ENCODE assay signal across 10 cellular contexts in the genomic region with DNA sequence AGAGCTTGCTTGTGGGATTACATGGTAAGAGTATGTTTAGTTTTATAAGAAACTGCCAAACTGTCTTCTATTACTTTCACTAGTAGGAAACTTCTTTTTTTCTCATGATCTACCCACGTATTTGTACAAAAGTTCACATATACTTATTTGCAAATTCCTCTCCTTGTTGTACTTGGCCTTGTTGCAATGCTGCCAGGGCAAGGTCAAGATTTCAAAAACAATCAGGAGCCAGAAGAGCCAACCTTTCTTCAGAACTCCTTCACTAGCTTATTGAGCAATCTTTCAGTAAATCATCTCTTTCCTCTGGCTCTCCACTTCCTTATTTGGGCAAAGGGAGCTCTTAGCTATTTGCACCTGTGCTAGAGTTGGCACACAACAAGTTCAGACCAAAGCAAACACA. TPM values are rescaled to one million over a fixed set of nuclear protein-coding genes. Genes with fewer than 3 reads are reported as not detected.
A peak's percentile ranks its signal among the peaks of the same experiment; 100 is the strongest.
DNase-seq lines count a peak whose midpoint lies in the region; ATAC-seq and TF ChIP-seq lines count a peak whose summit lies in the region.
"Had no signal": no experiment of that assay in that cellular context is flagged by ENCODE, and none has a peak within 500 bp of the region (broad histone marks: within the 10 kb centered on the region; RNA-seq: fewer than 3 reads in every experiment).

No MANE protein-coding gene starts in this region.

- TF ChIP-seq CTCF in Calu3 (IDR thresholded peaks at IDR 0.05; ENCODE audit: unreplicated experiment) (no peak), left lung (IDR thresholded peaks at IDR 0.05) (no peak), lower leg skin (IDR thresholded peaks at IDR 0.05) (no peak), BE2C (IDR thresholded peaks at IDR 0.05; ENCODE audit: low read depth, low read length) (no peak), natural killer cell (IDR thresholded peaks at IDR 0.05) (no peak)

- H3K36me3 Mint-ChIP-seq in Calu3 (ENCODE audit: insufficient read depth, unreplicated experiment) (no peaks in the 10 kb centered on the region), natural killer cell (no peaks in the 10 kb centered on the region)

- no peak overlapping the region for H3K4me3 ChIP-seq in left lung
- H3K4me3 ChIP-seq in lower leg skin (ENCODE audit: low read depth, poor library complexity, severe bottlenecking) = no peak overlapping the region
- H3K4me3 ChIP-seq in BE2C (ENCODE audit: low read depth, low read length) = no peak overlapping the region

- no peaks in the 10 kb centered on the region for H3K36me3 ChIP-seq in left lung
- H3K36me3 ChIP-seq in BE2C = no peaks in the 10 kb centered on the region

- peak; percentile 62 for ATAC-seq in HG02571 (IDR thresholded peaks at IDR 0.05; ENCODE audit: unreplicated experiment)
- peak; percentile 74 for ATAC-seq in left lung
- ATAC-seq in GM21528 (IDR thresholded peaks at IDR 0.05; ENCODE audit: low FRiP score, unreplicated experiment) = no peak
- ATAC-seq in natural killer cell = no peak
- ATAC-seq: Right ventricle myocardium inferior had no signal

- intact Hi-C loops in Calu3 (cut with micrococcal nuclease; ENCODE audit: unreplicated experiment) (loop anchor here (10.0 kb wide), 1 partner anchor 1348 kb away; no protein-coding TSS in a partner anchor), left lung (cut with DNase I) (no loop called here), lower leg skin (cut with DNase I; ENCODE audit: low total_unique reads) (loop anchor here (5.0 kb wide), 1 partner anchor 76 kb away; no protein-coding TSS in a partner anchor), natural killer cell (cut with micrococcal nuclease) (no loop called here)

- no peaks in the 10 kb centered on the region for H3K9me3 ChIP-seq in left lung
- H3K9me3 ChIP-seq in BE2C = no peaks in the 10 kb centered on the region

- H3K9me3 Mint-ChIP-seq in Calu3 (ENCODE audit: low read depth, unreplicated experiment) (no peaks in the 10 kb centered on the region), natural killer cell (no peaks in the 10 kb centered on the region)

- H3K27ac ChIP-seq in left lung = peak overlapping the region; percentile 45 to 70

- peaks cover 24% of the 10 kb centered on the region for H3K4me1 Mint-ChIP-seq in Calu3 (ENCODE audit: low read depth, unreplicated experiment)
- no peaks in the 10 kb centered on the region for H3K4me1 Mint-ChIP-seq in natural killer cell

- H3K27me3 Mint-ChIP-seq in Calu3 (ENCODE audit: unreplicated experiment) (no peaks in the 10 kb centered on the region), natural killer cell (ENCODE audit: low read depth in 2 of 2) (peaks cover 0 to 11% of the 10 kb centered on the region in 2 donors)

- CTCF ChIA-PET in Calu3 (lab: Charles Lee) = interaction anchor here (0.6 to 1.3 kb wide), 7 partner anchors 10 to 75 kb away, joined by 3 to 9 read pairs (median 3); a partner anchor contains a TSS

- BruUV-seq in Calu3 (replicated peaks; lab: Mats Ljungman, UMichigan) = no TSS peak

- H3K4me1 ChIP-seq in left lung (peaks cover 12 to 27% of the 10 kb centered on the region in 2 donors), BE2C (no peaks in the 10 kb centered on the region)

- H3K4me3 Mint-ChIP-seq in Calu3 (ENCODE audit: low read depth, unreplicated experiment) = peak overlapping the region; percentile 15
- H3K4me3 Mint-ChIP-seq in natural killer cell = no peak overlapping the region

- H3K27me3 ChIP-seq in left lung (no peaks in the 10 kb centered on the region), BE2C (no peaks in the 10 kb centered on the region)

- H3K27ac Mint-ChIP-seq in Calu3 (ENCODE audit: unreplicated experiment) = peak overlapping the region; percentile 51
- H3K27ac Mint-ChIP-seq in natural killer cell = no peak overlapping the region

- no peak for TF ChIP-seq POLR2A in lower leg skin (IDR thresholded peaks at IDR 0.05)

- DNase-seq in Calu3 (peak; percentile 26), SKM-1 (lab: John Stamatoyannopoulos, UW; ENCODE audit: unreplicated experiment) (peak; percentile 52), left lung (no peak), lower leg skin (ENCODE audit: low spot score in 2 of 2) (no peak), BE2C (no peak), natural killer cell (no peak)

- WGBS in lower leg skin, 2 donors = 40 to 44% methylated on average over 1 of the region's 1 CpG

RNA-seq across cellular contexts. Expression of a gene that starts 9.7 kb away (rescaled TPM):
- total RNA-seq in Calu3 (2022) (27.8 and 33.3 TPM in 2 replicates), left lung (10 to 100 TPM; 27.5 to 41.7 TPM), lower leg skin (10 to 100 TPM; 28.6 to 51.2 (median 41.3) TPM), natural killer cell (10 to 100 TPM; 40.0 to 51.8 (median 43.0) TPM)
- polyA plus RNA-seq in BE2C (2012; ENCODE audit: insufficient read depth, insufficient read length, low read depth) = 147 TPM

RNA-seq across cellular contexts. Expression of a gene that starts 13.2 kb away (rescaled TPM):
- 29.4 and 30.3 TPM in 2 replicates for total RNA-seq in Calu3 (2022)
- total RNA-seq in left lung = 10 to 100 TPM; 26.1 to 31.2 TPM
- total RNA-seq in lower leg skin = 100 to 1,000 TPM in 1 of 4 donors, 10 to 100 TPM in 3; 57.6 to 113 (median 87.2) TPM
- polyA plus RNA-seq in BE2C (2012; ENCODE audit: insufficient read depth, insufficient read length, low read depth) = 24.1 TPM
- 10 to 100 TPM; 10.1 to 15.5 (median 14.0) TPM for total RNA-seq in natural killer cell

RNA-seq across cellular contexts. Expression of a gene that starts 27.2 kb away (rescaled TPM):
- total RNA-seq in Calu3 (2022) (not detected in 2 replicates), left lung (not detected), lower leg skin (not detected), natural killer cell (not detected)
- polyA plus RNA-seq in BE2C (2012; ENCODE audit: insufficient read depth, insufficient read length, low read depth) = not detected
- total RNA-seq: Right ventricle myocardium inferior had no signal
- polyA plus RNA-seq: esophagus had no signal

RNA-seq across cellular contexts. Expression of a gene that starts 51.4 kb away (rescaled TPM):
- not detected in 2 replicates for total RNA-seq in Calu3 (2022)
- total RNA-seq in left lung = not detected
- total RNA-seq in lower leg skin = not detected
- polyA plus RNA-seq in BE2C (2012; ENCODE audit: insufficient read depth, insufficient read length, low read depth) = not detected
- total RNA-seq in natural killer cell = not detected
- total RNA-seq: Right ventricle myocardium inferior had no signal
- polyA plus RNA-seq: esophagus had no signal

Comparison
In these comparisons a context has a peak if more than half of its experiments do, and no peak if none do; other contexts are left out.
1. DNase-seq: peak in Calu3 (single experiment) and SKM-1 (single experiment); none in left lung (0 of 2), lower leg skin (0 of 2), BE2C (single experiment) and natural killer cell (single experiment).
2. ATAC-seq: peak in HG02571 (single experiment) and left lung (single experiment); none in GM21528 (single experiment) and natural killer cell (0 of 3).
3. intact Hi-C loops: an anchor here in Calu3 (10.0 kb wide) and lower leg skin (5.0 kb wide); none called in left lung and natural killer cell.